Comparison of ENCODE assay signal across 8 cellular contexts in the genomic region with DNA sequence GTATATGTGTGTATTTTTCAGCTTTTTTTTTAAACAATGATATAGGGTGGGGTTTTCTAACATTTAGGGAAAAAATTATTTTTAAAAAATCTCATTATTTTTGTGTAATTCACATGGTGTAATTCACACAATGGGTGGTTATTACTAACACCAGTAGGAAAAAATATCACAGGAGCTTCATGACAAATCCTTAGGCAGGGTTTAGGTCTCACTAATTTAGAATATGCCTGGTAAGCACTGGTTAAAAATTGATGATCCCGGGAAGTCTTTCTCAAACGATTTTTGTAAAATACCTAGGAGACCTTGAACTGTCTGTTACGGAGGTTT. TPM values are rescaled to one million over a fixed set of nuclear protein-coding genes. Genes with fewer than 3 reads are reported as not detected.
DNase-seq lines count a peak whose midpoint lies in the region; ATAC-seq and TF ChIP-seq lines count a peak whose summit lies in the region.

No MANE protein-coding gene starts in this region.

- peak overlapping the region; percentile 85 for H3K4me3 ChIP-seq in CD4-positive, CD25-positive, alpha-beta regulatory T cell (ENCODE audit: low read depth, low read length)
- H3K4me3 ChIP-seq in HL-60 (replicated peaks; ENCODE audit: insufficient read depth, low read length) (no peak overlapping the region), colonic mucosa (peak overlapping the region; percentile 17)

- peak overlapping the region; percentile 60 for H3K27ac ChIP-seq in CD4-positive, CD25-positive, alpha-beta regulatory T cell (ENCODE audit: insufficient read depth, low read length, poor library complexity, severe bottlenecking)
- H3K27ac ChIP-seq in HL-60 (replicated peaks) (peak overlapping the region; percentile 91), colonic mucosa (peak overlapping the region; percentile 92)

- peak overlapping the region; percentile 0 to 81 for H3K9ac ChIP-seq in colonic mucosa (ENCODE audit: low read depth in 2 of 2, low read length in 2 of 2)

- peak overlapping the region; percentile 93 to 95 (median 93) for H3K27ac Mint-ChIP-seq in CD4-positive, CD25-positive, alpha-beta regulatory T cell
- H3K27ac Mint-ChIP-seq in neural crest cell (ENCODE audit: unreplicated experiment) = peak overlapping the region; percentile 97

- H3K4me1 Mint-ChIP-seq in CD4-positive, CD25-positive, alpha-beta regulatory T cell = peaks cover 24 to 39% (median 35%) of the 10 kb centered on the region in 4 donors
- H3K4me1 Mint-ChIP-seq in neural crest cell = peaks cover 33% of the 10 kb centered on the region

- H3K4me3 Mint-ChIP-seq in CD4-positive, CD25-positive, alpha-beta regulatory T cell = peak overlapping the region; percentile 52 to 85 (median 74)
- H3K4me3 Mint-ChIP-seq in neural crest cell = peak overlapping the region; percentile 89

- intact Hi-C loops in colonic mucosa (cut with DNase I) = no loop called here

- no peaks in the 10 kb centered on the region for H3K27me3 Mint-ChIP-seq in CD4-positive, CD25-positive, alpha-beta regulatory T cell
- no peaks in the 10 kb centered on the region for H3K27me3 Mint-ChIP-seq in neural crest cell (ENCODE audit: low read depth)

- DNase-seq in CD4-positive, CD25-positive, alpha-beta regulatory T cell = no peak
- DNase-seq in HL-60 (ENCODE audit: low read depth in 1 of 2, low spot score in 1 of 2) = no peak
- DNase-seq in colonic mucosa = no peak
- DNase-seq in neural crest cell (ENCODE audit: low read depth, low spot score) = no peak
- DNase-seq in NCI-H187 (lab: John Stamatoyannopoulos, UW) = no peak
- no peak for DNase-seq in cortex of kidney (lab: John Stamatoyannopoulos, UW)

- no peaks in the 10 kb centered on the region for H3K36me3 ChIP-seq in CD4-positive, CD25-positive, alpha-beta regulatory T cell (ENCODE audit: control insufficient read depth, insufficient read depth, low read length)
- no peaks in the 10 kb centered on the region for H3K36me3 ChIP-seq in colonic mucosa

- H3K4me1 ChIP-seq in CD4-positive, CD25-positive, alpha-beta regulatory T cell (ENCODE audit: control insufficient read depth, insufficient read depth, low read length, poor library complexity, severe bottlenecking) = peaks cover 28% of the 10 kb centered on the region
- peaks cover 21% of the 10 kb centered on the region for H3K4me1 ChIP-seq in colonic mucosa

- no peaks in the 10 kb centered on the region for H3K9me3 ChIP-seq in CD4-positive, CD25-positive, alpha-beta regulatory T cell (ENCODE audit: control insufficient read depth in 2 of 2, low read length in 2 of 2)
- no peaks in the 10 kb centered on the region for H3K9me3 ChIP-seq in colonic mucosa

- no peak for ATAC-seq in CD4-positive, CD25-positive, alpha-beta regulatory T cell (ENCODE audit: low read depth in 2 of 2)
- ATAC-seq in HG03565 (IDR thresholded peaks at IDR 0.05; ENCODE audit: unreplicated experiment) (no peak), HG02642 (IDR thresholded peaks at IDR 0.05; ENCODE audit: poor library complexity, unreplicated experiment) (no peak)

- TF ChIP-seq CTCF in HL-60 (IDR thresholded peaks at IDR 0.05; ENCODE audit: insufficient read depth, low read length) (no peak), colonic mucosa (IDR thresholded peaks at IDR 0.05) (no peak), neural crest cell (conservative IDR thresholded peaks at IDR 0.05) (no peak)

- no peaks in the 10 kb centered on the region for H3K27me3 ChIP-seq in CD4-positive, CD25-positive, alpha-beta regulatory T cell (ENCODE audit: control insufficient read depth, insufficient read depth, low read length)
- H3K27me3 ChIP-seq in HL-60 (ENCODE audit: insufficient read depth, poor library complexity, severe bottlenecking) (no peaks in the 10 kb centered on the region), colonic mucosa (no peaks in the 10 kb centered on the region)

- H3K9me3 Mint-ChIP-seq in CD4-positive, CD25-positive, alpha-beta regulatory T cell = no peaks in the 10 kb centered on the region
- H3K9me3 Mint-ChIP-seq in neural crest cell = no peaks in the 10 kb centered on the region

- no peaks in the 10 kb centered on the region for H3K36me3 Mint-ChIP-seq in CD4-positive, CD25-positive, alpha-beta regulatory T cell
- H3K36me3 Mint-ChIP-seq in neural crest cell (ENCODE audit: low read depth) = no peaks in the 10 kb centered on the region

RNA-seq across cellular contexts. Expression of a gene that starts 29.5 kb away (rescaled TPM):
- total RNA-seq in CD4-positive, CD25-positive, alpha-beta regulatory T cell = 70.9 TPM
- 10 to 100 TPM; 15.6 to 28.6 (median 17.5) TPM for polyA plus RNA-seq in CD4-positive, CD25-positive, alpha-beta regulatory T cell
- total RNA-seq in colonic mucosa (10 to 100 TPM; 45.7 to 73.0 TPM), neural crest cell (32.0 and 35.5 TPM in 2 replicates)
